ENCODE assay signal across 13 cellular contexts in genomic region chr4:150217804-150218203, GRCh38.
DNase-seq lines count a peak whose midpoint lies in the region; ATAC-seq lines count a peak whose summit lies in the region.
"Had no signal": no experiment of that assay in that cellular context is flagged by ENCODE, and none has a peak within 500 bp of the region (broad histone marks: within the 10 kb centered on the region; RNA-seq: fewer than 3 reads in every experiment).

No MANE protein-coding gene starts in this region.

- DNase-seq in COR-L47 (lab: John Stamatoyannopoulos, UW) (peak; percentile 86), NCI-H1105 (lab: John Stamatoyannopoulos, UW) (peak; percentile 36), NCI-H748 (lab: John Stamatoyannopoulos, UW; ENCODE audit: unreplicated experiment) (peak; percentile 85), medulla oblongata (ENCODE audit: extremely low spot score) (peak; percentile 16), NCI-H82 (lab: John Stamatoyannopoulos, UW) (no peak), epidermal melanocyte (ENCODE audit: insufficient read length, low spot score) (no peak), NOMO-1 treated with dmso at 0.1 percent for 144 hours (lab: John Stamatoyannopoulos, UW; ENCODE audit: unreplicated experiment) (no peak)
- DNase-seq: activated CD4-positive, alpha-beta T cell treated with anti-CD3 and anti-CD28 coated beads for 4 hours; activated gamma-delta T cell; CD8-positive, alpha-beta memory T cell; NCI-H526 treated with DMSO at 0.1 percent for 48 hours; stimulated activated CD4-positive, alpha-beta T cell treated with anti-CD3 and anti-CD28 coated beads, Interleukin-2, amount 100 ng/mL, for 24 hours had no signal

- no peak for ATAC-seq in GM21526 (IDR thresholded peaks at IDR 0.05; ENCODE audit: low FRiP score, unreplicated experiment)

Comparison
In these comparisons a context has a peak if more than half of its experiments do, and no peak if none do; other contexts are left out.
1. DNase-seq: peak in COR-L47 (single experiment), NCI-H1105 (single experiment), NCI-H748 (single experiment) and medulla oblongata (single experiment); none in NCI-H82 (single experiment), epidermal melanocyte (single experiment) and NOMO-1 treated with dmso at 0.1 percent for 144 hours (single experiment).